8 cellular contexts compared by ENCODE assay signal in the genomic region with DNA sequence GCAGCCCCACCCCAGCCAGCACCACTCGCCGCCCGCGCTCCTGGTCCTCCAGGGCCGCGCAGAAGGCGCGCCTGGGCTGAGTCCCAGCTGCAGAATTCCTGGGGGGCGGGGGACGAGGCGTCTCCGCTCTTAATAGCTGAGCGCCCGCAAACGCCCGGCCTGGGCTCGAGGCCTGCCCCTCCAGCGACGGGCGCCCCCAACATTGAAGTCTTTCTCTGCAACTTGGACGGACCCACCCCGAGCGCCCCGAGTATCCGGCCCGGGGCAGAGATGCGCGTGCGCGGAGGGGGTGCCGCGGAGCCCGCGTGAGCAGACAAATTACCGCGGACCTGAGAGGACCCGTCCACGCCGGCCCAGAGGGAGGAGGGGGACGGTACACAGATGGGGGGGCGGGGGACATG. TPM values are rescaled to one million over a fixed set of nuclear protein-coding genes. Genes with fewer than 3 reads are reported as not detected.
DNase-seq lines count a peak whose midpoint lies in the region; ATAC-seq, FAIRE-seq and TF ChIP-seq lines count a peak whose summit lies in the region.

No MANE protein-coding gene starts in this region.

- H3K4me3 ChIP-seq in right lobe of liver = peak overlapping the region; percentile 24 to 36 (median 25)
- no peak overlapping the region for H3K4me3 ChIP-seq in HepG2 (replicated peaks in 1 of 3; ENCODE audit: insufficient read depth in 1 of 3, low read depth in 2 of 3, low read length in 3 of 3)
- peak overlapping the region; percentile 54 to 66 for H3K4me3 ChIP-seq in ascending aorta
- peak overlapping the region; percentile 61 for H3K4me3 ChIP-seq in iPS-18a (ENCODE audit: low read length)

- no peak for FAIRE-seq in HepG2 (lab: Jason Lieb, UNC)

- POLR2A ChIA-PET in HepG2 (lab: Yijun Ruan, JAX) = no interaction called here

- H3K27me3 ChIP-seq in right lobe of liver (peaks cover 0 to 5% of the 10 kb centered on the region in 2 donors), HepG2 (ENCODE audit: control insufficient read depth in 1 of 2, insufficient read depth in 2 of 2, low read length in 2 of 2) (peaks cover 3 to 39% of the 10 kb centered on the region in 2 experiments; a peak in 3 of 5 replicates), ascending aorta (no peaks in the 10 kb centered on the region), iPS-18a (ENCODE audit: control insufficient read depth, insufficient read depth, low read length) (peaks cover 41% of the 10 kb centered on the region)

- no peak for TF ChIP-seq RAD21 in HepG2 (CRISPR knock-in tag; IDR thresholded peaks at IDR 0.05)

- DNase-seq in right lobe of liver (no peak), HepG2 (ENCODE audit: low spot score) (no peak), ascending aorta (ENCODE audit: low spot score in 2 of 2) (no peak), kidney glomerular epithelial cell (lab: John Stamatoyannopoulos, UW) (no peak)
- peak; percentile 26 for DNase-seq in stimulated activated CD8-positive, alpha-beta memory T cell treated with anti-CD3 and anti-CD28 coated beads, Interleukin-4, amount 100 ng/mL, for 24 hours (ENCODE audit: low read depth)

- H3K27ac ChIP-seq in right lobe of liver = no peak overlapping the region
- no peak overlapping the region for H3K27ac ChIP-seq in HepG2 (ENCODE audit: extremely low read length, insufficient read depth, low read length)
- H3K27ac ChIP-seq in ascending aorta = peak overlapping the region in 1 of 2 donors; percentile 15
- no peak overlapping the region for H3K27ac ChIP-seq in iPS-18a (ENCODE audit: low read length)

- H3K4me2 ChIP-seq in HepG2 (ENCODE audit: low read depth, low read length) = no peak overlapping the region

- H3K9ac ChIP-seq in HepG2 (ENCODE audit: insufficient read depth, low read depth, low read length) (no peak overlapping the region), iPS-18a (ENCODE audit: low read length) (no peak overlapping the region)

- H4K20me1 ChIP-seq in HepG2 (ENCODE audit: insufficient read depth, low read length) = no peaks in the 10 kb centered on the region

- TF ChIP-seq POLR2A in right lobe of liver (IDR thresholded peaks at IDR 0.05) (no peak), HepG2 (IDR thresholded peaks at IDR 0.05; ENCODE audit: insufficient read depth in 1 of 2, low read depth in 2 of 2, low read length in 2 of 2) (no peak)

- no peaks in the 10 kb centered on the region for H3K36me3 ChIP-seq in right lobe of liver
- no peaks in the 10 kb centered on the region for H3K36me3 ChIP-seq in HepG2 (replicated peaks in 1 of 2; ENCODE audit: control insufficient read depth in 1 of 2, insufficient read depth in 2 of 2, low read length in 2 of 2)
- no peaks in the 10 kb centered on the region for H3K36me3 ChIP-seq in ascending aorta
- no peaks in the 10 kb centered on the region for H3K36me3 ChIP-seq in iPS-18a (ENCODE audit: control insufficient read depth, low read depth, low read length)

- peaks cover 0 to 9% (median 0%) of the 10 kb centered on the region in 4 donors for H3K4me1 ChIP-seq in right lobe of liver
- H3K4me1 ChIP-seq in HepG2 (ENCODE audit: insufficient read depth, low read length) = peaks cover 38% of the 10 kb centered on the region
- H3K4me1 ChIP-seq in ascending aorta = peaks cover 4 to 5% of the 10 kb centered on the region in 2 donors
- peaks cover 15% of the 10 kb centered on the region for H3K4me1 ChIP-seq in iPS-18a (ENCODE audit: control insufficient read depth, low read depth, low read length)

- WGBS in right lobe of liver (ENCODE audit: insufficient coverage, low coverage, low lambda C conversion rate, missing lambda C conversion rate) = 2% methylated on average over 11 of the region's 41 CpGs
- 88% methylated on average over 34 of the region's 41 CpGs for WGBS in HepG2 (ENCODE audit: low lambda C conversion rate)

- in situ Hi-C loops in HepG2 (cut with HindIII; ENCODE audit: extremely low pct_ligation_motif_present, low pct_unique_long_range_greater_than_20kb) = no loop called here

- BruUV-seq in HepG2 (replicated peaks; lab: Mats Ljungman, UMichigan) = no TSS peak

- H3K79me2 ChIP-seq in HepG2 (ENCODE audit: insufficient read depth, low read length) = no peaks in the 10 kb centered on the region

- TF ChIP-seq EP300 in HepG2 (IDR thresholded peaks at IDR 0.05; ENCODE audit: low read depth in 2 of 2, low read length in 2 of 2) (no peak), HepG2 (CRISPR knock-in tag; IDR thresholded peaks at IDR 0.05; ENCODE audit: borderline replicate concordance) (no peak)

- intact Hi-C loops in right lobe of liver (cut with DNase I) (no loop called here), HepG2 (cut with micrococcal nuclease; ENCODE audit: unreplicated experiment) (no loop called here), ascending aorta (cut with DNase I) (loop anchor here (10.0 kb wide), 1 partner anchor 143 kb away; no protein-coding TSS in a partner anchor)

- CTCF ChIA-PET in HepG2 (lab: Yijun Ruan, JAX; ENCODE audit: low intra/inter-chr PET ratio, low total read pairs) = no interaction called here

- H2AFZ ChIP-seq in HepG2 (ENCODE audit: low read length) = no peak overlapping the region

- no peaks in the 10 kb centered on the region for H3K9me3 ChIP-seq in right lobe of liver
- H3K9me3 ChIP-seq in HepG2 (ENCODE audit: low read length) = no peaks in the 10 kb centered on the region
- no peaks in the 10 kb centered on the region for H3K9me3 ChIP-seq in ascending aorta
- H3K9me3 ChIP-seq in iPS-18a (ENCODE audit: control insufficient read depth, low read depth, low read length) = no peaks in the 10 kb centered on the region

- ATAC-seq in right lobe of liver (peak; percentile 28 to 46 (median 40)), HepG2 (no peak), GM21447 (IDR thresholded peaks at IDR 0.05; ENCODE audit: unreplicated experiment) (no peak), GM21737 (IDR thresholded peaks at IDR 0.05; ENCODE audit: unreplicated experiment) (no peak)

- TF ChIP-seq CTCF in right lobe of liver (IDR thresholded peaks at IDR 0.05) = no peak
- no peak for TF ChIP-seq CTCF in HepG2 (CRISPR knock-in tag; IDR thresholded peaks at IDR 0.05)
- no peak for TF ChIP-seq CTCF in ascending aorta (IDR thresholded peaks at IDR 0.05)

TF ChIP-seq in HepG2, 621 proteins besides CTCF, POLR2A, EP300 and RAD21:
- TF ChIP-seq ZNF747 (CRISPR knock-in tag; IDR thresholded peaks at IDR 0.05; ENCODE audit: borderline replicate concordance) (no peak), ZNF614 (CRISPR knock-in tag; IDR thresholded peaks at IDR 0.05; ENCODE audit: borderline replicate concordance) (no peak), ZNF670 (CRISPR knock-in tag; IDR thresholded peaks at IDR 0.05; ENCODE audit: borderline replicate concordance) (no peak), ZNF446 (CRISPR knock-in tag; IDR thresholded peaks at IDR 0.05) (no peak), ELF1 (CRISPR knock-in tag; IDR thresholded peaks at IDR 0.05) (no peak)

RNA-seq across cellular contexts. Expression of gene SYT7, which starts 6.7 kb away (rescaled TPM):
- total RNA-seq in right lobe of liver = 10 to 100 TPM; 13.1 to 70.8 (median 31.6) TPM
- 0.81 and 1.4 TPM in 2 replicates for total RNA-seq in HepG2 (2016; rRNA removed; fragmentation: Illumina TruSeq; extraction: Trizol)
- total RNA-seq in HepG2 (2016; cell fraction: cytosol; rRNA removed; fragmentation: Illumina TruSeq; extraction: Trizol; ENCODE audit: low read depth) = 1.2 and 2.8 TPM in 2 replicates
- total RNA-seq in HepG2 (2016; cell fraction: insoluble cytoplasmic fraction; rRNA removed; fragmentation: Illumina TruSeq; extraction: Trizol) = 1.6 TPM in 2 replicates
- total RNA-seq in HepG2 (2016; cell fraction: membrane; rRNA removed; fragmentation: Illumina TruSeq; extraction: Trizol) = 2.9 and 3.9 TPM in 2 replicates
- total RNA-seq in HepG2 (2016; cell fraction: nucleus; rRNA removed; fragmentation: Illumina TruSeq; extraction: Trizol) = 1.2 and 1.9 TPM in 2 replicates
- polyA plus RNA-seq in HepG2 (2011; rRNA removed) = 4.4 and 6.2 TPM in 2 replicates
- polyA plus RNA-seq in HepG2 (2011; cell fraction: cytosol; rRNA removed) = 3.5 and 4.0 TPM in 2 replicates
- polyA plus RNA-seq in HepG2 (2011; cell fraction: nucleus; rRNA removed) = 13.8 and 15.6 TPM in 2 replicates
- polyA plus RNA-seq in HepG2 (2012) = 8.2 and 9.2 TPM in 2 replicates
- 2.3 and 2.9 TPM in 2 replicates for polyA plus RNA-seq in HepG2 (2016; cell fraction: cytosol; fragmentation: Illumina TruSeq; extraction: Trizol; ENCODE audit: low read depth)
- polyA plus RNA-seq in HepG2 (2016; cell fraction: insoluble cytoplasmic fraction; fragmentation: Illumina TruSeq; extraction: Trizol; ENCODE audit: low read depth) = 2.0 and 2.2 TPM in 2 replicates
- polyA plus RNA-seq in HepG2 (2016; cell fraction: membrane; fragmentation: Illumina TruSeq; extraction: Trizol; ENCODE audit: low read depth) = 3.2 and 3.7 TPM in 2 replicates
- polyA plus RNA-seq in HepG2 (2016; cell fraction: nucleus; fragmentation: Illumina TruSeq; extraction: Trizol; ENCODE audit: insufficient read depth, low read depth) = 3.0 and 3.7 TPM in 2 replicates
- polyA minus RNA-seq in HepG2 (2011; rRNA and poly(A)+ RNA removed; ENCODE audit: low replicate concordance) = 2.1 and 7.7 TPM in 2 replicates
- polyA minus RNA-seq in HepG2 (2011; cell fraction: cytosol; rRNA and poly(A)+ RNA removed) = 2.9 and 7.2 TPM in 2 replicates
- 1.7 and 2.9 TPM in 2 replicates for polyA minus RNA-seq in HepG2 (2011; cell fraction: nucleus; rRNA and poly(A)+ RNA removed)
- total RNA-seq in ascending aorta = 1.8 TPM

Comparison
In these comparisons a context has a peak if more than half of its experiments do, and no peak if none do; other contexts are left out.
1. ATAC-seq: peak in right lobe of liver (4 of 4); none in HepG2 (single experiment), GM21447 (single experiment) and GM21737 (single experiment).
2. H3K4me3 ChIP-seq: peak in right lobe of liver (3 of 3), ascending aorta (2 of 2) and iPS-18a (single experiment); none in HepG2 (0 of 3).